Comparison of ENCODE assay signal across 1 cellular context in genomic region chr20:21571841-21572690, GRCh38.
A peak's percentile ranks its signal among the peaks of the same experiment; 100 is the strongest.
TF ChIP-seq lines count a peak whose summit lies in the region.

No MANE protein-coding gene starts in this region.

TF ChIP-seq in HepG2, 621 proteins besides CTCF, POLR2A, EP300 and RAD21 (continued from another document):
- TF ChIP-seq ZNF326 (CRISPR knock-in tag; IDR thresholded peaks at IDR 0.05; ENCODE audit: borderline replicate concordance) (no peak), HMGXB4 (CRISPR knock-in tag; IDR thresholded peaks at IDR 0.05; ENCODE audit: borderline replicate concordance in 1 of 2, low read depth in 1 of 2) (0 out of 4 replicates have a peak, but pooled peaks of 1 of the 2 experiments have one; percentile 33), ZNF225 (CRISPR knock-in tag; IDR thresholded peaks at IDR 0.05) (no peak), JARID2 (CRISPR knock-in tag; IDR thresholded peaks at IDR 0.05; ENCODE audit: insufficient replicate concordance) (no peak), DMTF1 (CRISPR knock-in tag; IDR thresholded peaks at IDR 0.05) (no peak), ZNF121 (CRISPR knock-in tag; IDR thresholded peaks at IDR 0.05) (no peak), ZNF605 (CRISPR knock-in tag; IDR thresholded peaks at IDR 0.05) (no peak), RXRB (CRISPR knock-in tag; IDR thresholded peaks at IDR 0.05; ENCODE audit: borderline replicate concordance) (peak; percentile 32; the same call in 1 of the 2 replicates), NRL (CRISPR knock-in tag; IDR thresholded peaks at IDR 0.05; ENCODE audit: borderline replicate concordance) (no peak), JUN (CRISPR knock-in tag; IDR thresholded peaks at IDR 0.05) (no peak), MIXL1 (CRISPR knock-in tag; IDR thresholded peaks at IDR 0.05) (no peak), HOXA9 (CRISPR knock-in tag; IDR thresholded peaks at IDR 0.05; ENCODE audit: borderline replicate concordance) (no peak), ZNF615 (CRISPR knock-in tag; IDR thresholded peaks at IDR 0.05; ENCODE audit: borderline replicate concordance) (no peak), ZNF33B (CRISPR knock-in tag; IDR thresholded peaks at IDR 0.05) (no peak), ZNF749 (CRISPR knock-in tag; IDR thresholded peaks at IDR 0.05; ENCODE audit: borderline replicate concordance) (no peak), HNRNPLL (IDR thresholded peaks at IDR 0.05; ENCODE audit: low read depth, low read length, poor library complexity, severe bottlenecking) (no peak), ZNF607 (CRISPR knock-in tag; IDR thresholded peaks at IDR 0.05; ENCODE audit: borderline replicate concordance) (no peak)
- TF ChIP-seq, protein P1, sequence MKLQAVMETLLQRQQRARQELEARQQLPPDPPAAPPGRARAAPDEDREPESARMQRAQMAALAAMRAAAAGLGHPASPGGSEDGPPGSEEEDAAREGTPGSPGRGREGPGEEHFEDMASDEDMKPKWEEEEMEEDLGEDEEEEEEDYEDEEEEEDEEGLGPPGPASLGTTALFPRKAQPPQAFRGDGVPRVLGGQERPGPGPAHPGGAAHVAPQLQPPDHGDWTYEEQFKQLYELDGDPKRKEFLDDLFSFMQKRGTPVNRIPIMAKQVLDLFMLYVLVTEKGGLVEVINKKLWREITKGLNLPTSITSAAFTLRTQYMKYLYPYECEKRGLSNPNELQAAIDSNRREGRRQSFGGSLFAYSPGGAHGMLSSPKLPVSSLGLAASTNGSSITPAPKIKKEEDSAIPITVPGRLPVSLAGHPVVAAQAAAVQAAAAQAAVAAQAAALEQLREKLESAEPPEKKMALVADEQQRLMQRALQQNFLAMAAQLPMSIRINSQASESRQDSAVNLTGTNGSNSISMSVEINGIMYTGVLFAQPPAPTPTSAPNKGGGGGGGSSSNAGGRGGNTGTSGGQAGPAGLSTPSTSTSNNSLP (IDR thresholded peaks at IDR 0.05; ENCODE audit: low read depth, low read length): peak; percentile 60
